In genomic region chr3:192092388-192093005, GRCh38 we compare ENCODE assay signal across 13 cellular contexts.
DNase-seq lines count a peak whose midpoint lies in the region; ATAC-seq and TF ChIP-seq lines count a peak whose summit lies in the region.
"Had no signal": no experiment of that assay in that cellular context is flagged by ENCODE, and none has a peak within 500 bp of the region (broad histone marks: within the 10 kb centered on the region; RNA-seq: fewer than 3 reads in every experiment).

No MANE protein-coding gene starts in this region.

- DNase-seq in amniotic epithelial cell (ENCODE audit: low read depth) (peak; percentile 4), NCI-H446 treated with DMSO at 0.1 percent for 48 hours (lab: John Stamatoyannopoulos, UW) (no peak), GM13977 (ENCODE audit: low spot score) (no peak), germinal center (ENCODE audit: low spot score) (no peak)
- DNase-seq: activated naive CD4-positive, alpha-beta T cell; H7; kidney; NCI-H1930; NCI-H82 had no signal

- peak; percentile 48 for ATAC-seq in GM18508 (IDR thresholded peaks at IDR 0.05; ENCODE audit: insufficient read depth, unreplicated experiment)
- peak; percentile 53 for ATAC-seq in GM21390 (IDR thresholded peaks at IDR 0.05; ENCODE audit: unreplicated experiment)
- ATAC-seq in HG03045 (IDR thresholded peaks at IDR 0.05; ENCODE audit: unreplicated experiment): peak; percentile 73
- no peak for ATAC-seq in HG03521 (IDR thresholded peaks at IDR 0.05; ENCODE audit: unreplicated experiment)

- in situ Hi-C loops in GM13977 (cut with MboI; ENCODE audit: low pct_unique_long_range_greater_than_20kb, low sequenced_read_pairs, unreplicated experiment): no loop called here

- no peak for TF ChIP-seq CTCF in GM13977 (IDR thresholded peaks at IDR 0.05; ENCODE audit: extremely low read depth, insufficient read depth, missing control alignments)
